10 cellular contexts compared by ENCODE assay signal in genomic region chr5:132104561-132104960, GRCh38. TPM values are rescaled to one million over a fixed set of nuclear protein-coding genes. Genes with fewer than 3 reads are reported as not detected.
DNase-seq lines count a peak whose midpoint lies in the region; ATAC-seq, FAIRE-seq and TF ChIP-seq lines count a peak whose summit lies in the region.
"Had no signal": no experiment of that assay in that cellular context is flagged by ENCODE, and none has a peak within 500 bp of the region (broad histone marks: within the 10 kb centered on the region; RNA-seq: fewer than 3 reads in every experiment).

No MANE protein-coding gene starts in this region.

- H3K36me3 Mint-ChIP-seq in activated CD8-positive, alpha-beta T cell treated with anti-CD3 and anti-CD28 coated beads, Interleukin-2, amount 10 ng/mL, durations not matched to agents 7 days and 5 days (ENCODE audit: low read depth): peaks cover 15% of the 10 kb centered on the region

- TF ChIP-seq POLR2A in HCT116 (IDR thresholded peaks at IDR 0.05; ENCODE audit: borderline replicate concordance, extremely low read depth, insufficient read depth, insufficient read length): no peak

- intact Hi-C loops in HCT116 (cut with micrococcal nuclease): no loop called here

- H3K79me2 ChIP-seq in HCT116 (ENCODE audit: insufficient read depth, low read length): no peaks in the 10 kb centered on the region

- no peak for TF ChIP-seq CTCF in HCT116 (IDR thresholded peaks at IDR 0.05 in 2 of 3, conservative IDR thresholded peaks at IDR 0.05 in 1 of 3; ENCODE audit: borderline replicate concordance in 1 of 3, insufficient read depth in 1 of 3, low read depth in 2 of 3, low read length in 2 of 3)

- POLR2A ChIA-PET in HCT116 (lab: Charles Lee): interaction anchor here (0.6 kb wide), 1 partner anchor 918 kb away, joined by 3 read pairs; no protein-coding TSS in a partner anchor
- POLR2A ChIA-PET in activated CD8-positive, alpha-beta T cell treated with anti-CD3 and anti-CD28 coated beads, Interleukin-2, amount 10 ng/mL, durations not matched to agents 7 days and 5 days (lab: Charles Lee): interaction anchor here (0.7 kb wide), 1 partner anchor 31 kb away, joined by 4 read pairs; the partner anchor contains the start of gene CSF2

- ATAC-seq in HCT116: no peak
- ATAC-seq in activated CD8-positive, alpha-beta T cell treated with anti-CD3 and anti-CD28 coated beads, Interleukin-2, amount 10 ng/mL, durations not matched to agents 7 days and 5 days: peak; percentile 10
- ATAC-seq in GM18511 (IDR thresholded peaks at IDR 0.05; ENCODE audit: unreplicated experiment): no peak

- H3K9ac ChIP-seq in BLaER1 treated with 17β-estradiol and CSF1 and Interleukin-3, amounts not matched to agents 10 nM and 100 nM: no peak overlapping the region; a peak in 1 of 22 replicates
- no peak overlapping the region for H3K9ac ChIP-seq in HCT116 (ENCODE audit: low read length)

- no peaks in the 10 kb centered on the region for H3K36me3 ChIP-seq in BLaER1 treated with 17β-estradiol and CSF1 and Interleukin-3, amounts not matched to agents 10 nM and 100 nM
- H3K36me3 ChIP-seq in HCT116 (ENCODE audit: control insufficient read depth in 1 of 2, insufficient read depth in 2 of 2, low read length in 2 of 2): no peaks in the 10 kb centered on the region
- H3K36me3 ChIP-seq: uterus had no signal

- H3K9me3 ChIP-seq in BLaER1 treated with 17β-estradiol and CSF1 and Interleukin-3, amounts not matched to agents 10 nM and 100 nM (replicated peaks in 1 of 11): peaks cover 0 to 11% (median 4%) of the 10 kb centered on the region in 11 experiments; a peak in 11 of 22 replicates
- H3K9me3 ChIP-seq in HCT116 (ENCODE audit: control insufficient read depth in 1 of 2, insufficient read depth in 1 of 2, low read depth in 1 of 2, low read length in 2 of 2): no peaks in the 10 kb centered on the region
- H3K9me3 ChIP-seq: uterus had no signal

- peaks cover 0 to 76% (median 0%) of the 10 kb centered on the region in 11 experiments; a peak in 7 of 22 replicates for H3K27me3 ChIP-seq in BLaER1 treated with 17β-estradiol and CSF1 and Interleukin-3, amounts not matched to agents 10 nM and 100 nM
- no peaks in the 10 kb centered on the region for H3K27me3 ChIP-seq in HCT116 (ENCODE audit: insufficient read depth, low read length)
- H3K27me3 ChIP-seq: uterus had no signal

- H4K20me1 ChIP-seq in BLaER1 treated with 17β-estradiol and CSF1 and Interleukin-3, amounts not matched to agents 10 nM and 100 nM: peaks cover 0 to 52% (median 0%) of the 10 kb centered on the region in 11 experiments; a peak in 3 of 22 replicates
- no peaks in the 10 kb centered on the region for H4K20me1 ChIP-seq in HCT116 (ENCODE audit: insufficient read depth)

- no peaks in the 10 kb centered on the region for H3K27me3 Mint-ChIP-seq in activated CD8-positive, alpha-beta T cell treated with anti-CD3 and anti-CD28 coated beads, Interleukin-2, amount 10 ng/mL, durations not matched to agents 7 days and 5 days (ENCODE audit: low read depth)

- H3K4me3 ChIP-seq in BLaER1 treated with 17β-estradiol and CSF1 and Interleukin-3, amounts not matched to agents 10 nM and 100 nM: no peak overlapping the region
- H3K4me3 ChIP-seq in HCT116 (replicated peaks in 1 of 2; ENCODE audit: low read depth in 1 of 2, low read length in 2 of 2): no peak overlapping the region
- H3K4me3 ChIP-seq: uterus had no signal

- RAD21 ChIA-PET in HCT116 (lab: Charles Lee; ENCODE audit: low non-redundant PET in 1 of 2, low total read pairs in 2 of 2, uncharacterized antibody in 2 of 2, unreplicated experiment in 2 of 2): no interaction called here

- no peaks in the 10 kb centered on the region for H3K9me2 ChIP-seq in HCT116 (ENCODE audit: insufficient read depth)

- peaks cover 38 to 61% (median 55%) of the 10 kb centered on the region in 10 experiments for H3K4me1 ChIP-seq in BLaER1 treated with 17β-estradiol and CSF1 and Interleukin-3, amounts not matched to agents 10 nM and 100 nM
- H3K4me1 ChIP-seq in HCT116 (ENCODE audit: control insufficient read depth in 1 of 2, insufficient read depth in 2 of 2, low read length in 2 of 2): peaks cover 24 to 34% of the 10 kb centered on the region in 2 experiments
- H3K4me1 ChIP-seq: uterus had no signal

- peak overlapping the region in 5 of 11 experiments; percentile 45 to 80 (median 60); a peak in 7 of 22 replicates for H3K27ac ChIP-seq in BLaER1 treated with 17β-estradiol and CSF1 and Interleukin-3, amounts not matched to agents 10 nM and 100 nM
- no peak overlapping the region for H3K27ac ChIP-seq in HCT116 (ENCODE audit: low read depth, low read length)
- H3K27ac ChIP-seq: uterus had no signal

- peaks cover 91% of the 10 kb centered on the region for H3K4me1 Mint-ChIP-seq in activated CD8-positive, alpha-beta T cell treated with anti-CD3 and anti-CD28 coated beads, Interleukin-2, amount 10 ng/mL, durations not matched to agents 7 days and 5 days (ENCODE audit: low read depth)

- H3K4me2 ChIP-seq in BLaER1 treated with 17β-estradiol and CSF1 and Interleukin-3, amounts not matched to agents 10 nM and 100 nM: peak overlapping the region in 10 of 11 experiments; percentile 51 to 97 (median 91); a peak in 19 of 22 replicates
- H3K4me2 ChIP-seq in HCT116 (ENCODE audit: low read length): 0 out of 2 replicates have a peak overlapping the region, but pooled peaks have one; percentile 10

- H3K4me3 Mint-ChIP-seq in activated CD8-positive, alpha-beta T cell treated with anti-CD3 and anti-CD28 coated beads, Interleukin-2, amount 10 ng/mL, durations not matched to agents 7 days and 5 days: peak overlapping the region; percentile 9

- CTCF ChIA-PET in HCT116 (lab: Charles Lee): interaction anchor here (0.7 kb wide), 1 partner anchor 86 kb away, joined by 3 read pairs; no protein-coding TSS in a partner anchor
- CTCF ChIA-PET in activated CD8-positive, alpha-beta T cell treated with anti-CD3 and anti-CD28 coated beads, Interleukin-2, amount 10 ng/mL, durations not matched to agents 7 days and 5 days (lab: Charles Lee): interaction anchor here (1.0 to 4.0 kb wide), 3 partner anchors 10 to 67 kb away, joined by 3 to 18 read pairs (median 5); no protein-coding TSS in a partner anchor

- no peak for FAIRE-seq in frontal cortex (lab: Jason Lieb, UNC)

- DNase-seq in HCT116 (ENCODE audit: low read depth, low spot score) (no peak), kidney tubule cell (ENCODE audit: low spot score) (peak; percentile 48), OCI-M2 (lab: John Stamatoyannopoulos, UW; ENCODE audit: unreplicated experiment) (no peak), mesenteric fat pad (ENCODE audit: low spot score) (no peak), frontal cortex (ENCODE audit: low spot score in 2 of 2) (no peak)
- no peak for DNase-seq in activated CD8-positive, alpha-beta T cell treated with anti-CD3 and anti-CD28 coated beads, Interleukin-2, amount 10 ng/mL, durations not matched to agents 7 days and 5 days
- DNase-seq: KG1, uterus had no signal

- no peak overlapping the region for H2AFZ ChIP-seq in HCT116 (ENCODE audit: low read depth, low read length, poor library complexity, severe bottlenecking)

- no peak for TF ChIP-seq RAD21 in HCT116 (IDR thresholded peaks at IDR 0.05; ENCODE audit: low read depth)

- H3K27ac Mint-ChIP-seq in activated CD8-positive, alpha-beta T cell treated with anti-CD3 and anti-CD28 coated beads, Interleukin-2, amount 10 ng/mL, durations not matched to agents 7 days and 5 days: peak overlapping the region; percentile 94

- H3K9me3 Mint-ChIP-seq in activated CD8-positive, alpha-beta T cell treated with anti-CD3 and anti-CD28 coated beads, Interleukin-2, amount 10 ng/mL, durations not matched to agents 7 days and 5 days (ENCODE audit: insufficient read depth): no peaks in the 10 kb centered on the region

- BruUV-seq in HCT116 (replicated peaks; lab: Mats Ljungman, UMichigan): no TSS peak

TF ChIP-seq in HCT116, 20 proteins besides CTCF, POLR2A, EP300 and RAD21:
- TF ChIP-seq YY1 (IDR thresholded peaks at IDR 0.05; ENCODE audit: extremely low read depth, insufficient replicate concordance, low read depth, low read length) (no peak), TCF7L2 (IDR thresholded peaks at IDR 0.05; ENCODE audit: borderline replicate concordance, extremely low read depth, insufficient read depth, insufficient read length) (no peak)

RNA-seq across cellular contexts. Expression of gene CSF2, which starts 31.0 kb away (rescaled TPM):
- total RNA-seq in HCT116 (2021; ENCODE audit: unreplicated experiment) (0.30 TPM), mesenteric fat pad (not detected), frontal cortex (not detected)
- polyA plus RNA-seq in HCT116 (2012): 0.08 TPM in 1 of 2 replicates, not detected in the other
- total RNA-seq in activated CD8-positive, alpha-beta T cell treated with anti-CD3 and anti-CD28 coated beads, Interleukin-2, amount 10 ng/mL, durations not matched to agents 7 days and 5 days: under 1 TPM; 0.55 to 0.61 TPM
- total RNA-seq: uterus had no signal

RNA-seq across cellular contexts. Expression of gene IL3, which starts 44.1 kb away (rescaled TPM):
- total RNA-seq in HCT116 (2021; ENCODE audit: unreplicated experiment) (not detected), mesenteric fat pad (not detected), frontal cortex (not detected)
- not detected in 2 replicates for polyA plus RNA-seq in HCT116 (2012)
- not detected for total RNA-seq in activated CD8-positive, alpha-beta T cell treated with anti-CD3 and anti-CD28 coated beads, Interleukin-2, amount 10 ng/mL, durations not matched to agents 7 days and 5 days
- total RNA-seq: uterus had no signal
